In the genomic region with DNA sequence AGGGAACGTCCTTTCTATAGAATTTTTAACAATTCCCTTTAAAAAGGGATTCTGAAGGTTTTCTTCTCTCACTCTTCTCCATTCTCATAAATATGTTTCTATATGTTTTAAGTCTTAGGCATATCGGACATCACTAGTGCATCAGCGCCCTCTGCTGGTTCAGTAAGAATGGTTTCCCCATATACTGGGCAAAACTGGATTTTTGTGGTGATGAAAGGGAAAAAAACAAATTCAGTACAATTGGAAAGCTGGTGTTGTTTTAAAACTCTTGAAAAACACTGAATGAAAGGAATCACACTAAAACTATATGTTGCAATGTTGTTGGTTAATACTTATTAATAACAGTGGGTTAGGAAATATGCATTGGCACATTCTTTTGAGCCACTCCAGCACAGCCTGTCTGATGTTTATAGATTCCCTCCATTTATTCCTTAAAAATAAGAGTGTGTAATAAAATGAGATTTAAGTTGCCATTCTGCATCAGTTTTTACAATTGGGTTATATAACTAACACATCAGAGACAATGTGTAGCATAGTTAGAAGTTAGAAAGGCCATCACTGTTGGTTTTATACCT, we compare ENCODE assay signal across 8 cellular contexts. TPM values are rescaled to one million over a fixed set of nuclear protein-coding genes. Genes with fewer than 3 reads are reported as not detected.
DNase-seq lines count a peak whose midpoint lies in the region; ATAC-seq and TF ChIP-seq lines count a peak whose summit lies in the region.

No MANE protein-coding gene starts in this region.

- H3K9me2 ChIP-seq in Loucy (replicated peaks; ENCODE audit: low read depth, low read length): no peaks in the 10 kb centered on the region

- H3K4me2 ChIP-seq in Loucy (ENCODE audit: low read depth, low read length, poor library complexity, severe bottlenecking): no peak overlapping the region
- no peak overlapping the region for H3K4me2 ChIP-seq in parathyroid adenoma (ENCODE audit: low read length)

- H3K9ac ChIP-seq in Loucy (ENCODE audit: low read depth, low read length, poor library complexity, severe bottlenecking) (no peak overlapping the region), parathyroid adenoma (no peak overlapping the region)

- no peaks in the 10 kb centered on the region for H3K27me3 ChIP-seq in Loucy (ENCODE audit: insufficient read depth, low read length, poor library complexity, severe bottlenecking)
- no peaks in the 10 kb centered on the region for H3K27me3 ChIP-seq in parathyroid adenoma (ENCODE audit: control insufficient read depth, insufficient read depth, low read length)
- H3K27me3 ChIP-seq in upper lobe of right lung: no peaks in the 10 kb centered on the region

- intact Hi-C loops in upper lobe of right lung (cut with DNase I): loop anchor here (10.0 kb wide), 1 partner anchor 150 kb away; no protein-coding TSS in a partner anchor

- H3F3A ChIP-seq in Loucy (ENCODE audit: low read depth): no peaks in the 10 kb centered on the region

- no peaks in the 10 kb centered on the region for H3K27me3 Mint-ChIP-seq in activated T-helper 17 cell treated with anti-CD3 and anti-CD28 coated beads, Interleukin-2, amount 50 U/mL, for 72 hours

- DNase-seq in ELF-1 (ENCODE audit: low read depth, low spot score) (peak; percentile 44), SHP77 (lab: John Stamatoyannopoulos, UW) (peak; percentile 49 to 75), foreskin melanocyte (peak; percentile 62), upper lobe of right lung (no peak)

- TF ChIP-seq CTCF in Loucy (conservative IDR thresholded peaks at IDR 0.05; ENCODE audit: low read length) (peak; percentile 96), parathyroid adenoma (IDR thresholded peaks at IDR 0.05) (peak; percentile 81), upper lobe of right lung (IDR thresholded peaks at IDR 0.05) (peak; percentile 91)

- H3K36me3 ChIP-seq in Loucy (ENCODE audit: insufficient read depth, low read length) (peaks cover 18% of the 10 kb centered on the region; the same call in 1 of the 2 replicates), parathyroid adenoma (ENCODE audit: control insufficient read depth, insufficient read depth, low read length) (no peaks in the 10 kb centered on the region), upper lobe of right lung (peaks cover 15% of the 10 kb centered on the region)

- H3K27ac Mint-ChIP-seq in activated T-helper 17 cell treated with anti-CD3 and anti-CD28 coated beads, Interleukin-2, amount 50 U/mL, for 72 hours: no peak overlapping the region

- H3K36me3 Mint-ChIP-seq in activated T-helper 17 cell treated with anti-CD3 and anti-CD28 coated beads, Interleukin-2, amount 50 U/mL, for 72 hours (ENCODE audit: low read depth): peaks cover 54% of the 10 kb centered on the region

- H4K20me1 ChIP-seq in Loucy (ENCODE audit: insufficient read depth, low read length, poor library complexity, severe bottlenecking): peaks cover 3% of the 10 kb centered on the region

- H3K4me3 ChIP-seq in Loucy (ENCODE audit: low read length, poor library complexity, severe bottlenecking) (no peak overlapping the region), parathyroid adenoma (ENCODE audit: low read depth, low read length) (no peak overlapping the region), upper lobe of right lung (no peak overlapping the region)

- H3K9me3 ChIP-seq in Loucy (ENCODE audit: insufficient read depth, low read depth, low read length) (no peaks in the 10 kb centered on the region), parathyroid adenoma (ENCODE audit: control insufficient read depth, low read length) (no peaks in the 10 kb centered on the region), upper lobe of right lung (no peaks in the 10 kb centered on the region)

- H3K4me1 ChIP-seq in Loucy (ENCODE audit: insufficient read depth, low read length, poor library complexity, severe bottlenecking) (no peaks in the 10 kb centered on the region), parathyroid adenoma (no peaks in the 10 kb centered on the region), upper lobe of right lung (no peaks in the 10 kb centered on the region)

- H3K4me1 Mint-ChIP-seq in activated T-helper 17 cell treated with anti-CD3 and anti-CD28 coated beads, Interleukin-2, amount 50 U/mL, for 72 hours: no peaks in the 10 kb centered on the region

- no peak overlapping the region for H3K27ac ChIP-seq in parathyroid adenoma
- H3K27ac ChIP-seq in upper lobe of right lung: no peak overlapping the region

- H3K79me2 ChIP-seq in Loucy (ENCODE audit: insufficient read depth, low read length) (0 out of 2 replicates have a peak, but pooled peaks cover 3% of the 10 kb centered on the region), parathyroid adenoma (no peaks in the 10 kb centered on the region)

- H2AFZ ChIP-seq in Loucy (ENCODE audit: low read length) (no peak overlapping the region), parathyroid adenoma (no peak overlapping the region)

- ATAC-seq in GM21786 (IDR thresholded peaks at IDR 0.05; ENCODE audit: unreplicated experiment) (peak; percentile 85), upper lobe of right lung (peak; percentile 84)
- ATAC-seq in activated T-helper 17 cell treated with anti-CD3 and anti-CD28 coated beads, Interleukin-2, amount 50 U/mL, for 72 hours (replicated peaks): peak; percentile 72

- no peaks in the 10 kb centered on the region for H3K9me3 Mint-ChIP-seq in activated T-helper 17 cell treated with anti-CD3 and anti-CD28 coated beads, Interleukin-2, amount 50 U/mL, for 72 hours

- H3K4me3 Mint-ChIP-seq in activated T-helper 17 cell treated with anti-CD3 and anti-CD28 coated beads, Interleukin-2, amount 50 U/mL, for 72 hours: no peak overlapping the region

RNA-seq across cellular contexts. Expression of gene CWC27, which starts 15.8 kb away (rescaled TPM):
- 10 to 100 TPM; 26.7 to 32.5 TPM for total RNA-seq in activated T-helper 17 cell treated with anti-CD3 and anti-CD28 coated beads, Interleukin-2, amount 50 U/mL, for 72 hours
- 16.3 TPM for total RNA-seq in upper lobe of right lung

RNA-seq across cellular contexts. Expression of gene SREK1IP1, which starts 16.0 kb away (rescaled TPM):
- total RNA-seq in activated T-helper 17 cell treated with anti-CD3 and anti-CD28 coated beads, Interleukin-2, amount 50 U/mL, for 72 hours: 10 to 100 TPM; 24.5 to 28.2 TPM
- total RNA-seq in upper lobe of right lung: 22.1 TPM
